Comparison of ENCODE assay signal across 21 cellular contexts in genomic region chr11:1494650-1495049, GRCh38. TPM values are rescaled to one million over a fixed set of nuclear protein-coding genes. Genes with fewer than 3 reads are reported as not detected.
A peak's percentile ranks its signal among the peaks of the same experiment; 100 is the strongest.
DNase-seq lines count a peak whose midpoint lies in the region; ATAC-seq and TF ChIP-seq lines count a peak whose summit lies in the region.
"Had no signal": no experiment of that assay in that cellular context is flagged by ENCODE, and none has a peak within 500 bp of the region (broad histone marks: within the 10 kb centered on the region; RNA-seq: fewer than 3 reads in every experiment).

No MANE protein-coding gene starts in this region.

- H2AFZ ChIP-seq in osteoblast (ENCODE audit: low read length) = no peak overlapping the region

- DNase-seq in DMS53 (lab: John Stamatoyannopoulos, UW) (peak; percentile 66), HT-29 (ENCODE audit: low spot score) (peak; percentile 73), body of pancreas (peak in 1 of 4 donors; percentile 20), osteoblast (ENCODE audit: insufficient read length, low spot score, missing footprints) (peak; percentile 10), A673 (ENCODE audit: low spot score) (no peak), HFFc6 (no peak)
- DNase-seq: Caco-2; CD8-positive, alpha-beta T cell; DMS 273 treated with DMSO at 0.1 percent for 48 hours; DND-41; IMR-90; KG1; MM.1S; NCI-H2081; NCI-H2227 treated with DMSO at 0.1 percent for 48 hours; NCI-H748 treated with DMSO at 0.1 percent for 48 hours; T-cell had no signal

- no peak overlapping the region for H3K27ac ChIP-seq in body of pancreas
- no peak overlapping the region for H3K27ac ChIP-seq in osteoblast (ENCODE audit: low read depth, low read length)
- no peak overlapping the region for H3K27ac ChIP-seq in A673 (ENCODE audit: low read depth, low read length, poor library complexity, severe bottlenecking)
- H3K27ac ChIP-seq: C4-2B had no signal

- CTCF ChIA-PET in A673 (lab: Charles Lee) = no interaction called here

- H3K36me3 Mint-ChIP-seq in HFFc6 (ENCODE audit: low read depth) = peaks cover 14% of the 10 kb centered on the region

- H3K4me1 ChIP-seq in body of pancreas (peaks cover 7% of the 10 kb centered on the region), osteoblast (ENCODE audit: insufficient read depth, low read length) (no peaks in the 10 kb centered on the region), A673 (ENCODE audit: insufficient read depth, low read length, poor library complexity, severe bottlenecking) (no peaks in the 10 kb centered on the region)
- H3K4me1 ChIP-seq: Caco-2 had no signal

- intact Hi-C loops in body of pancreas (cut with DNase I) = no loop called here
- intact Hi-C loops in A673 (cut with micrococcal nuclease; ENCODE audit: unreplicated experiment) = no loop called here

- peaks cover 3% of the 10 kb centered on the region; the same call in 1 of the 2 replicates for H3K27me3 Mint-ChIP-seq in HFFc6 (ENCODE audit: insufficient read depth)
- H3K27me3 Mint-ChIP-seq: B cell, T-cell had no signal

- no peak overlapping the region for H3K4me2 ChIP-seq in osteoblast (ENCODE audit: insufficient read depth, low read length)

- H3K4me1 Mint-ChIP-seq in HFFc6 (ENCODE audit: low read depth) = peaks cover 16% of the 10 kb centered on the region

- H3K9me3 Mint-ChIP-seq in HFFc6 = peaks cover 9% of the 10 kb centered on the region
- H3K9me3 Mint-ChIP-seq: CD8-positive, alpha-beta T cell; T-cell had no signal

- TF ChIP-seq CTCF in body of pancreas (IDR thresholded peaks at IDR 0.05) (peak in 1 of 7 experiments; percentile 20), osteoblast (IDR thresholded peaks at IDR 0.05; ENCODE audit: extremely low read depth, low read depth, low read length) (no peak), A673 (conservative IDR thresholded peaks at IDR 0.05; ENCODE audit: low read depth, low read length) (no peak), HFFc6 (IDR thresholded peaks at IDR 0.05) (no peak)

- H3K36me3 ChIP-seq in body of pancreas (replicated peaks in 1 of 2; ENCODE audit: insufficient read depth in 1 of 2, low read depth in 2 of 2) = no peaks in the 10 kb centered on the region
- no peaks in the 10 kb centered on the region for H3K36me3 ChIP-seq in osteoblast (ENCODE audit: insufficient read depth, low read length)
- no peaks in the 10 kb centered on the region for H3K36me3 ChIP-seq in A673 (ENCODE audit: insufficient read depth, low read length, poor library complexity, severe bottlenecking)

- 18 to 25% methylated on average over 3 of the region's 3 CpGs for WGBS in body of pancreas, 2 donors

- H3K27me3 ChIP-seq in body of pancreas = no peaks in the 10 kb centered on the region
- no peaks in the 10 kb centered on the region for H3K27me3 ChIP-seq in osteoblast (ENCODE audit: insufficient read depth, low read length)
- H3K27me3 ChIP-seq in A673 (replicated peaks; ENCODE audit: insufficient read depth, low read depth, low read length, poor library complexity) = no peaks in the 10 kb centered on the region

- peaks cover 76% of the 10 kb centered on the region for H4K20me1 ChIP-seq in osteoblast (ENCODE audit: insufficient read depth, low read length)

- TF ChIP-seq POLR2A in body of pancreas (IDR thresholded peaks at IDR 0.05) = no peak

- H3K4me3 ChIP-seq in body of pancreas (no peak overlapping the region), osteoblast (ENCODE audit: insufficient read depth, low read length) (no peak overlapping the region), A673 (ENCODE audit: low read depth, low read length, poor library complexity, severe bottlenecking) (no peak overlapping the region)

- POLR2A ChIA-PET in A673 (lab: Charles Lee; ENCODE audit: low non-redundant PET) = interaction anchor here (0.6 kb wide), 1 partner anchor 416 kb away, joined by 4 read pairs; no protein-coding TSS in a partner anchor

- H3K9me3 ChIP-seq in body of pancreas (no peaks in the 10 kb centered on the region), osteoblast (ENCODE audit: low read depth, low read length) (no peaks in the 10 kb centered on the region), A673 (ENCODE audit: low read depth, low read length, poor library complexity, severe bottlenecking) (no peaks in the 10 kb centered on the region)
- H3K9me3 ChIP-seq: Caco-2 had no signal

- ATAC-seq in body of pancreas (peak; percentile 75), GM18868 (IDR thresholded peaks at IDR 0.05; ENCODE audit: unreplicated experiment) (no peak)
- ATAC-seq: CD8-positive, alpha-beta T cell; Right ventricle myocardium inferior; T-cell had no signal

- peaks cover 77% of the 10 kb centered on the region for H3K79me2 ChIP-seq in osteoblast (ENCODE audit: insufficient read depth, low read length)

- no TSS peak for BruUV-seq in A673 (replicated peaks; lab: Mats Ljungman, UMichigan)

- no peak overlapping the region for H3K4me3 Mint-ChIP-seq in HFFc6
- H3K4me3 Mint-ChIP-seq: B cell; CD8-positive, alpha-beta T cell; T-cell had no signal

- H3K27ac Mint-ChIP-seq in HFFc6 = no peak overlapping the region
- H3K27ac Mint-ChIP-seq: B cell; CD8-positive, alpha-beta T cell; T-cell had no signal

RNA-seq across cellular contexts. Expression of gene MOB2, which starts 8.1 kb away (rescaled TPM):
- 56.6 and 67.2 TPM in 2 replicates for total RNA-seq in HT-29 (2014; rRNA removed; shearing (Covaris generic))
- total RNA-seq in body of pancreas = 10 to 100 TPM; 11.4 to 31.3 TPM
- 28.2 and 29.8 TPM in 2 replicates for total RNA-seq in osteoblast
- total RNA-seq in A673 (2021) = 14.5 and 14.7 TPM in 2 replicates
- 10 to 100 TPM; 19.6 to 27.4 (median 21.4) TPM for total RNA-seq in HFFc6 (2021; fragmentation: NEBNext Ultra II Directional; extraction: Animal tissue kit (Norgen Biotek cat#: 25700))

Comparison
In these comparisons a context has a peak if more than half of its experiments do, and no peak if none do; other contexts are left out.
1. DNase-seq: peak in DMS53 (single experiment), HT-29 (single experiment) and osteoblast (single experiment); none in A673 (single experiment) and HFFc6 (single experiment).